Comparison of ENCODE assay signal across 17 cellular contexts in the genomic region with DNA sequence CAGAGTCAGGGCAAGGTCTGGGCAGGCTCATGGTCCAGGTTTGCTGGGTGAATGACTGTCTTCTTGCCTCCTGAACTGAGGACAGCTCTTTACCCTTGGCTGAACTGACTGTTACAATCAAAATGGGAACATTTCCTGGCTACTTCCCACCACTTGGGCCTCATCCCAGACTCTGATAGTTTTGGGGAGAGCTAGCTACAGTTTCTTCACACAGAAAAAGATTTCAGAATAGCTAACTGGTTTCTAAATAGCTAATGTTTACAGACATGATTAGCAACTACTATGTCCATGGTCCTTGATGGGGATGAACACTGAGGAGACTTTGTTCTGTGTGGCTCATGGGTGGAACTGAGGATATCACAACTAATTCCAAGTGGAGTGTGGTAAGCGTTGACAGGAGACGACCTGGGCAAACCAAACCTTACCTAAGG. TPM values are rescaled to one million over a fixed set of nuclear protein-coding genes. Genes with fewer than 3 reads are reported as not detected.
DNase-seq lines count a peak whose midpoint lies in the region; ATAC-seq and TF ChIP-seq lines count a peak whose summit lies in the region.
"Had no signal": no experiment of that assay in that cellular context is flagged by ENCODE, and none has a peak within 500 bp of the region (broad histone marks: within the 10 kb centered on the region; RNA-seq: fewer than 3 reads in every experiment).

No MANE protein-coding gene starts in this region.

- DNase-seq in ascending aorta (ENCODE audit: low spot score in 2 of 2) (peak in 1 of 2 donors; percentile 74), heart left ventricle (peak in 3 of 5 donors; percentile 60 to 70 (median 65)), tibial nerve (ENCODE audit: low spot score in 2 of 2) (peak; percentile 36 to 84), NCI-H2196 treated with DMSO at 0.1 percent for 48 hours (lab: John Stamatoyannopoulos, UW; ENCODE audit: unreplicated experiment) (no peak), mesendoderm (no peak), DMS153 (lab: John Stamatoyannopoulos, UW) (no peak), Peyer's patch (no peak)
- DNase-seq: activated CD4-positive, alpha-beta T cell treated with anti-CD3 and anti-CD28 coated beads for 36 hours; DND-41; effector CD8-positive, alpha-beta T cell; lower lobe of right lung; NCI-H1092 treated with DMSO at 0.1 percent for 48 hours; NCI-H524 treated with DMSO at 0.1 percent for 48 hours had no signal

- H3K4me1 ChIP-seq in ascending aorta (peaks cover 12 to 63% of the 10 kb centered on the region in 2 donors), heart left ventricle (peaks cover 13 to 100% (median 93%) of the 10 kb centered on the region in 12 donors), muscle layer of colon (ENCODE audit: insufficient read depth, low read length) (peaks cover 65% of the 10 kb centered on the region), tibial nerve (peaks cover 0 to 80% (median 6%) of the 10 kb centered on the region in 4 donors), mesendoderm (ENCODE audit: control insufficient read depth, low read depth, low read length) (peaks cover 8% of the 10 kb centered on the region), Peyer's patch (peaks cover 0 to 13% (median 0%) of the 10 kb centered on the region in 4 donors)

- no peak for TF ChIP-seq CTCF in ascending aorta (IDR thresholded peaks at IDR 0.05)
- no peak for TF ChIP-seq CTCF in heart left ventricle (IDR thresholded peaks at IDR 0.05)
- TF ChIP-seq CTCF in tibial nerve (IDR thresholded peaks at IDR 0.05): no peak
- no peak for TF ChIP-seq CTCF in Peyer's patch (IDR thresholded peaks at IDR 0.05)

- peak; percentile 33 to 55 (median 50) for ATAC-seq in heart left ventricle
- ATAC-seq: activated CD4-positive, alpha-beta T cell treated with anti-CD3 and anti-CD28 coated beads for 36 hours; GM12878 had no signal

- no peak overlapping the region for H3K18ac ChIP-seq in mesendoderm (ENCODE audit: low read length)

- no peaks in the 10 kb centered on the region for H3K9me3 ChIP-seq in ascending aorta
- no peaks in the 10 kb centered on the region for H3K9me3 ChIP-seq in heart left ventricle
- H3K9me3 ChIP-seq in muscle layer of colon (ENCODE audit: low read length): no peaks in the 10 kb centered on the region
- H3K9me3 ChIP-seq in tibial nerve: no peaks in the 10 kb centered on the region
- H3K9me3 ChIP-seq in Peyer's patch: no peaks in the 10 kb centered on the region
- H3K9me3 ChIP-seq: BLaER1 treated with 17β-estradiol and CSF1 and Interleukin-3, amounts not matched to agents 10 nM and 100 nM; lower lobe of right lung had no signal

- H3K4me2 ChIP-seq in mesendoderm (ENCODE audit: low read length): no peak overlapping the region
- H3K4me2 ChIP-seq: BLaER1 treated with 17β-estradiol and CSF1 and Interleukin-3, amounts not matched to agents 10 nM and 100 nM had no signal

- H3K9ac ChIP-seq in muscle layer of colon (ENCODE audit: low read length) (no peak overlapping the region), mesendoderm (ENCODE audit: low read length) (no peak overlapping the region)
- H3K9ac ChIP-seq: BLaER1 treated with 17β-estradiol and CSF1 and Interleukin-3, amounts not matched to agents 10 nM and 100 nM had no signal

- H3K23ac ChIP-seq in mesendoderm (ENCODE audit: low read length): no peak overlapping the region

- peaks cover 19% of the 10 kb centered on the region for H3K79me1 ChIP-seq in mesendoderm (ENCODE audit: low read length)

- H3K36me3 ChIP-seq in ascending aorta (peaks cover 0 to 7% of the 10 kb centered on the region in 2 donors), heart left ventricle (peaks cover 0 to 38% (median 3%) of the 10 kb centered on the region in 9 donors), muscle layer of colon (ENCODE audit: insufficient read depth, low read length) (peaks cover 5% of the 10 kb centered on the region), tibial nerve (no peaks in the 10 kb centered on the region), mesendoderm (ENCODE audit: control insufficient read depth, insufficient read depth, low read length) (peaks cover 2% of the 10 kb centered on the region), Peyer's patch (no peaks in the 10 kb centered on the region)
- H3K36me3 ChIP-seq: BLaER1 treated with 17β-estradiol and CSF1 and Interleukin-3, amounts not matched to agents 10 nM and 100 nM; lower lobe of right lung had no signal

- no peak overlapping the region for H2BK15ac ChIP-seq in mesendoderm (replicated peaks; ENCODE audit: low read depth)

- H3K4me3 ChIP-seq in ascending aorta (no peak overlapping the region), heart left ventricle (no peak overlapping the region), muscle layer of colon (ENCODE audit: low read depth in 1 of 2, low read length in 2 of 2) (no peak overlapping the region), tibial nerve (no peak overlapping the region), mesendoderm (ENCODE audit: low read length) (no peak overlapping the region), Peyer's patch (no peak overlapping the region)
- H3K4me3 ChIP-seq: BLaER1 treated with 17β-estradiol and CSF1 and Interleukin-3, amounts not matched to agents 10 nM and 100 nM; GM12878; lower lobe of right lung had no signal

- H2BK5ac ChIP-seq in mesendoderm (ENCODE audit: low read length): no peak overlapping the region

- WGBS in heart left ventricle, 4 donors: 43 to 64% (median 50%) methylated on average over 2 of the region's 2 CpGs
- WGBS in tibial nerve, 2 donors: 75 to 79% methylated on average over 2 of the region's 2 CpGs
- no CpG with 5 or more reads among the region's 2 CpGs for WGBS in mesendoderm (ENCODE audit: extremely low coverage, insufficient coverage, low lambda C conversion rate)

- no peak overlapping the region for H3K4ac ChIP-seq in mesendoderm (ENCODE audit: low read depth, low read length)

- H3K27me3 ChIP-seq in ascending aorta (no peaks in the 10 kb centered on the region), heart left ventricle (no peaks in the 10 kb centered on the region), muscle layer of colon (ENCODE audit: control insufficient read depth in 1 of 2, insufficient read depth in 2 of 2, low read length in 2 of 2) (no peaks in the 10 kb centered on the region), tibial nerve (no peaks in the 10 kb centered on the region), mesendoderm (ENCODE audit: insufficient read depth, low read length, poor library complexity) (no peaks in the 10 kb centered on the region), Peyer's patch (no peaks in the 10 kb centered on the region)
- H3K27me3 ChIP-seq: BLaER1 treated with 17β-estradiol and CSF1 and Interleukin-3, amounts not matched to agents 10 nM and 100 nM had no signal

- H2AK5ac ChIP-seq in mesendoderm (ENCODE audit: low read length): no peak overlapping the region

- no peak overlapping the region for H4K5ac ChIP-seq in mesendoderm (ENCODE audit: low read length)

- no peak overlapping the region for H3K56ac ChIP-seq in mesendoderm (ENCODE audit: low read length)

- H4K8ac ChIP-seq in mesendoderm (ENCODE audit: low read depth, low read length): no peak overlapping the region

- no peak for TF ChIP-seq POLR2A in heart left ventricle (IDR thresholded peaks at IDR 0.05)
- TF ChIP-seq POLR2A in tibial nerve (IDR thresholded peaks at IDR 0.05): no peak
- TF ChIP-seq POLR2A in Peyer's patch (IDR thresholded peaks at IDR 0.05): no peak

- intact Hi-C loops in ascending aorta (cut with DNase I) (no loop called here), heart left ventricle (cut with DNase I) (loop anchor here in 6 of 10 donors (5.0 to 10.0 kb wide), 4 partner anchors 48 to 239 kb away; partner anchors contain the start of genes NMB (in 4 of the 6) and WDR73 (in 2 of the 6))

- H3K27ac ChIP-seq in ascending aorta: peak overlapping the region; percentile 35 to 99
- peak overlapping the region in 11 of 12 donors; percentile 47 to 99 (median 96) for H3K27ac ChIP-seq in heart left ventricle
- H3K27ac ChIP-seq in muscle layer of colon (ENCODE audit: low read depth, low read length): peak overlapping the region; percentile 1
- peak overlapping the region in 2 of 4 donors; percentile 46 to 75 for H3K27ac ChIP-seq in tibial nerve
- H3K27ac ChIP-seq in mesendoderm (ENCODE audit: low read depth, low read length): no peak overlapping the region
- H3K27ac ChIP-seq in Peyer's patch: peak overlapping the region in 1 of 4 donors; percentile 38
- H3K27ac ChIP-seq: BLaER1 treated with 17β-estradiol and CSF1 and Interleukin-3, amounts not matched to agents 10 nM and 100 nM; lower lobe of right lung had no signal

- no peak overlapping the region for H2BK120ac ChIP-seq in mesendoderm (ENCODE audit: low read depth, low read length)

- peak in 1 of 2 donors; percentile 82 for TF ChIP-seq EP300 in tibial nerve (IDR thresholded peaks at IDR 0.05)

- peaks cover 12% of the 10 kb centered on the region for H3K79me2 ChIP-seq in mesendoderm (ENCODE audit: control insufficient read depth, insufficient read depth, low read length)

RNA-seq across cellular contexts. Expression of gene ALPK3, which starts 7.1 kb away (rescaled TPM):
- total RNA-seq in ascending aorta: 38.0 TPM
- total RNA-seq in heart left ventricle: 100 to 1,000 TPM in 8 of 9 donors, 10 to 100 TPM in 1; 82.2 to 258 (median 172) TPM
- polyA plus RNA-seq in heart left ventricle: 100 to 1,000 TPM; 110 to 144 TPM
- total RNA-seq in tibial nerve: 1 to 10 TPM; 2.4 to 7.1 (median 4.7) TPM
- 9.9 TPM for polyA plus RNA-seq in mesendoderm (2013, experiment 1 of 2)
- 9.9 TPM for polyA plus RNA-seq in mesendoderm (2013, experiment 2 of 2)
- total RNA-seq in Peyer's patch: 1 to 10 TPM in 1 of 4 donors, under 1 TPM in 3; 0.18 to 7.0 (median 0.68) TPM
- polyA plus RNA-seq: IgD-negative memory B cell had no signal

Comparison
In these comparisons a context has a peak if more than half of its experiments do, and no peak if none do; other contexts are left out.
1. DNase-seq: peak in heart left ventricle (3 of 5) and tibial nerve (2 of 2); none in NCI-H2196 treated with DMSO at 0.1 percent for 48 hours (single experiment), mesendoderm (single experiment), DMS153 (single experiment) and Peyer's patch (0 of 3).